22 cellular contexts compared by ENCODE assay signal in the genomic region with DNA sequence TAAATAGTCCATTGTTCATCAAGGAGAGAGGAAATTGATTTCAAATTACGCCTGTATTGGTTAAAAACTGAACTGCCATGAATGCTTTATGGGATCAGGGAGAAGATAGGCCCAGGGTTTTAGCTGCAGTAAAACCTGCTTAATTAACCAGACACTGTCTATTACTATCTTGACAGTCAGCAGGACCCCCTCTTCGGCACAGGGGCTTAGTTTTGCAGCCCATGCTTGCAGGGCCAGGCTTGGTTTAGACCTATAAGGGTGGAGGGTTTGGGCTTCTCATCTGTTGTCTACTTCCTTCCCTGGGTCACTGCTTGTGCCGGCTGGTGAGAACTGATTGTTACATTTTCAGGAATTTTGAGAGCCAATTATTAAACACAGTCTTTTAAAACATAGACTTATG.
"Had no signal": no experiment of that assay in that cellular context is flagged by ENCODE, and none has a peak within 500 bp of the region (broad histone marks: within the 10 kb centered on the region; RNA-seq: fewer than 3 reads in every experiment).

No MANE protein-coding gene starts in this region.

- H3K4me3 ChIP-seq: gastrocnemius medialis, hepatocyte, left lung, lower lobe of right lung, ovary, stomach, tibial artery had no signal

- H2AFZ ChIP-seq: hepatocyte had no signal

- H3K27ac ChIP-seq: gastrocnemius medialis, hepatocyte, left lung, lower lobe of right lung, ovary, stomach, tibial artery had no signal

- ATAC-seq: effector memory CD8-positive, alpha-beta T cell; esophagus mucosa; natural killer cell; stimulated activated effector memory CD8-positive, alpha-beta T cell treated with anti-CD3 and anti-CD28 coated beads, Interleukin-12 subunit alpha, Interleukin-12 subunit beta, amount 100 ng/mL, for 72 hours had no signal

- H3K4me2 ChIP-seq: hepatocyte had no signal

- H3K4me3 Mint-ChIP-seq: effector memory CD8-positive, alpha-beta T cell; natural killer cell; stimulated activated effector memory CD8-positive, alpha-beta T cell treated with anti-CD3 and anti-CD28 coated beads, Interleukin-12 subunit alpha, Interleukin-12 subunit beta, amount 100 ng/mL, for 72 hours; type B pancreatic cell had no signal

- H3K9me3 ChIP-seq: gastrocnemius medialis, lower lobe of right lung, ovary, stomach, tibial artery had no signal

- FAIRE-seq: endometrium had no signal

- H3K27me3 ChIP-seq: gastrocnemius medialis, hepatocyte, left lung, ovary, stomach, tibial artery had no signal

- H3K4me1 ChIP-seq: lower lobe of right lung, stomach had no signal

- H3K27ac Mint-ChIP-seq: effector memory CD8-positive, alpha-beta T cell; natural killer cell; progenitor cell of endocrine pancreas; stimulated activated effector memory CD8-positive, alpha-beta T cell treated with anti-CD3 and anti-CD28 coated beads, Interleukin-12 subunit alpha, Interleukin-12 subunit beta, amount 100 ng/mL, for 72 hours; type B pancreatic cell had no signal

- H3K36me3 ChIP-seq: gastrocnemius medialis, left lung, ovary had no signal

- H3K4me1 Mint-ChIP-seq: natural killer cell; stimulated activated effector memory CD8-positive, alpha-beta T cell treated with anti-CD3 and anti-CD28 coated beads, Interleukin-12 subunit alpha, Interleukin-12 subunit beta, amount 100 ng/mL, for 72 hours had no signal

- DNase-seq: caudate nucleus; cerebellar nuclear complex; cortex of kidney; effector memory CD8-positive, alpha-beta T cell; head of caudate nucleus; left lung; lower lobe of right lung; natural killer cell; nucleus accumbens; ovary; stimulated activated CD4-positive, alpha-beta T cell treated with anti-CD3 and anti-CD28 coated beads, Interleukin-2, amount 100 ng/mL, for 24 hours; stimulated activated CD4-positive, alpha-beta T cell treated with anti-CD3 and anti-CD28 coated beads, Interleukin-4, amount 100 ng/mL, for 24 hours; stimulated activated naive CD4-positive, alpha-beta T cell treated with Interleukin-2 at 50 U/mL for 16 hours; stomach; tibial artery had no signal

- H3K36me3 Mint-ChIP-seq: natural killer cell; stimulated activated effector memory CD8-positive, alpha-beta T cell treated with anti-CD3 and anti-CD28 coated beads, Interleukin-12 subunit alpha, Interleukin-12 subunit beta, amount 100 ng/mL, for 72 hours had no signal

- H3K27me3 Mint-ChIP-seq: effector memory CD8-positive, alpha-beta T cell; progenitor cell of endocrine pancreas; type B pancreatic cell had no signal
